ENCODE assay signal across 1 cellular context in the genomic region with DNA sequence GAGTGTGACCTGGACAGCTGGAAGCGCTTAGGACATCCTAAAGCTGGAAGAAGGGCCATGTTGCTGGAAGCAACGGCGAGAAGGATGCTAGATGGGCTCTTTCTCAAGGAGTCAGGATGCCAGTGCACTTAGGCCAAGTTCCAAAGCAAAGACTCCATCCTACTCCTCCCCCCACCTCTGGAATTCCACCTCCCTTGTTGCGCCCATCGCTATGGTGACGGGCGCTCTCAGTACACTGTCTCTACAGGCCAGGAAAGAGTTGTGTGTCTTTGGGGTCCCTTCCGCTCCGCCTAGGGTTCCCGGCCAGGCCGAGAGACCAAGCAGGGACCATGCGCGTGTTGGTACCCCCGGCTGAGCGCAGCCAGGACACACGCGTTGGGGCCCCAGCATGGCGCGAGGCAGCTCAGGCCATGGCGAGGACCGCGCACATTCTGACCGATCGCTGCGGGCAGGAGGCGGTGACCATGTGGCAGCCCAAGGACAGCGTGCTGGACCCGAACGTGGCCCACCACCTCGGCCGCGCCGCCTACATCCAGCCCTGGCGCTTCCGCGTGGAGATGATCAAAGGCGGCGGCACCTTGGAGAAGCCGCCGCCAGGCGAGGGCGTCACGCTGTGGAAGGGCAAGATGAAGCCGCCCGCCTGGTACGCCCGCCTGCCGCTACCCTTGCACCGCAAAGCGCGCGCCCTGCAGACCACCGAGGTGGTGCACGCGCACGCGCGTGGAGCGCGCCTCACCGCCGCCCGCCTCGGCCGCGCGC.
A peak's percentile ranks its signal among the peaks of the same experiment; 100 is the strongest.
TF ChIP-seq lines count a peak whose summit lies in the region.

No MANE protein-coding gene starts in this region.

TF ChIP-seq in H1, 55 proteins besides CTCF, POLR2A, EP300 and RAD21 (continued from another document):
- TF ChIP-seq, protein P1, sequence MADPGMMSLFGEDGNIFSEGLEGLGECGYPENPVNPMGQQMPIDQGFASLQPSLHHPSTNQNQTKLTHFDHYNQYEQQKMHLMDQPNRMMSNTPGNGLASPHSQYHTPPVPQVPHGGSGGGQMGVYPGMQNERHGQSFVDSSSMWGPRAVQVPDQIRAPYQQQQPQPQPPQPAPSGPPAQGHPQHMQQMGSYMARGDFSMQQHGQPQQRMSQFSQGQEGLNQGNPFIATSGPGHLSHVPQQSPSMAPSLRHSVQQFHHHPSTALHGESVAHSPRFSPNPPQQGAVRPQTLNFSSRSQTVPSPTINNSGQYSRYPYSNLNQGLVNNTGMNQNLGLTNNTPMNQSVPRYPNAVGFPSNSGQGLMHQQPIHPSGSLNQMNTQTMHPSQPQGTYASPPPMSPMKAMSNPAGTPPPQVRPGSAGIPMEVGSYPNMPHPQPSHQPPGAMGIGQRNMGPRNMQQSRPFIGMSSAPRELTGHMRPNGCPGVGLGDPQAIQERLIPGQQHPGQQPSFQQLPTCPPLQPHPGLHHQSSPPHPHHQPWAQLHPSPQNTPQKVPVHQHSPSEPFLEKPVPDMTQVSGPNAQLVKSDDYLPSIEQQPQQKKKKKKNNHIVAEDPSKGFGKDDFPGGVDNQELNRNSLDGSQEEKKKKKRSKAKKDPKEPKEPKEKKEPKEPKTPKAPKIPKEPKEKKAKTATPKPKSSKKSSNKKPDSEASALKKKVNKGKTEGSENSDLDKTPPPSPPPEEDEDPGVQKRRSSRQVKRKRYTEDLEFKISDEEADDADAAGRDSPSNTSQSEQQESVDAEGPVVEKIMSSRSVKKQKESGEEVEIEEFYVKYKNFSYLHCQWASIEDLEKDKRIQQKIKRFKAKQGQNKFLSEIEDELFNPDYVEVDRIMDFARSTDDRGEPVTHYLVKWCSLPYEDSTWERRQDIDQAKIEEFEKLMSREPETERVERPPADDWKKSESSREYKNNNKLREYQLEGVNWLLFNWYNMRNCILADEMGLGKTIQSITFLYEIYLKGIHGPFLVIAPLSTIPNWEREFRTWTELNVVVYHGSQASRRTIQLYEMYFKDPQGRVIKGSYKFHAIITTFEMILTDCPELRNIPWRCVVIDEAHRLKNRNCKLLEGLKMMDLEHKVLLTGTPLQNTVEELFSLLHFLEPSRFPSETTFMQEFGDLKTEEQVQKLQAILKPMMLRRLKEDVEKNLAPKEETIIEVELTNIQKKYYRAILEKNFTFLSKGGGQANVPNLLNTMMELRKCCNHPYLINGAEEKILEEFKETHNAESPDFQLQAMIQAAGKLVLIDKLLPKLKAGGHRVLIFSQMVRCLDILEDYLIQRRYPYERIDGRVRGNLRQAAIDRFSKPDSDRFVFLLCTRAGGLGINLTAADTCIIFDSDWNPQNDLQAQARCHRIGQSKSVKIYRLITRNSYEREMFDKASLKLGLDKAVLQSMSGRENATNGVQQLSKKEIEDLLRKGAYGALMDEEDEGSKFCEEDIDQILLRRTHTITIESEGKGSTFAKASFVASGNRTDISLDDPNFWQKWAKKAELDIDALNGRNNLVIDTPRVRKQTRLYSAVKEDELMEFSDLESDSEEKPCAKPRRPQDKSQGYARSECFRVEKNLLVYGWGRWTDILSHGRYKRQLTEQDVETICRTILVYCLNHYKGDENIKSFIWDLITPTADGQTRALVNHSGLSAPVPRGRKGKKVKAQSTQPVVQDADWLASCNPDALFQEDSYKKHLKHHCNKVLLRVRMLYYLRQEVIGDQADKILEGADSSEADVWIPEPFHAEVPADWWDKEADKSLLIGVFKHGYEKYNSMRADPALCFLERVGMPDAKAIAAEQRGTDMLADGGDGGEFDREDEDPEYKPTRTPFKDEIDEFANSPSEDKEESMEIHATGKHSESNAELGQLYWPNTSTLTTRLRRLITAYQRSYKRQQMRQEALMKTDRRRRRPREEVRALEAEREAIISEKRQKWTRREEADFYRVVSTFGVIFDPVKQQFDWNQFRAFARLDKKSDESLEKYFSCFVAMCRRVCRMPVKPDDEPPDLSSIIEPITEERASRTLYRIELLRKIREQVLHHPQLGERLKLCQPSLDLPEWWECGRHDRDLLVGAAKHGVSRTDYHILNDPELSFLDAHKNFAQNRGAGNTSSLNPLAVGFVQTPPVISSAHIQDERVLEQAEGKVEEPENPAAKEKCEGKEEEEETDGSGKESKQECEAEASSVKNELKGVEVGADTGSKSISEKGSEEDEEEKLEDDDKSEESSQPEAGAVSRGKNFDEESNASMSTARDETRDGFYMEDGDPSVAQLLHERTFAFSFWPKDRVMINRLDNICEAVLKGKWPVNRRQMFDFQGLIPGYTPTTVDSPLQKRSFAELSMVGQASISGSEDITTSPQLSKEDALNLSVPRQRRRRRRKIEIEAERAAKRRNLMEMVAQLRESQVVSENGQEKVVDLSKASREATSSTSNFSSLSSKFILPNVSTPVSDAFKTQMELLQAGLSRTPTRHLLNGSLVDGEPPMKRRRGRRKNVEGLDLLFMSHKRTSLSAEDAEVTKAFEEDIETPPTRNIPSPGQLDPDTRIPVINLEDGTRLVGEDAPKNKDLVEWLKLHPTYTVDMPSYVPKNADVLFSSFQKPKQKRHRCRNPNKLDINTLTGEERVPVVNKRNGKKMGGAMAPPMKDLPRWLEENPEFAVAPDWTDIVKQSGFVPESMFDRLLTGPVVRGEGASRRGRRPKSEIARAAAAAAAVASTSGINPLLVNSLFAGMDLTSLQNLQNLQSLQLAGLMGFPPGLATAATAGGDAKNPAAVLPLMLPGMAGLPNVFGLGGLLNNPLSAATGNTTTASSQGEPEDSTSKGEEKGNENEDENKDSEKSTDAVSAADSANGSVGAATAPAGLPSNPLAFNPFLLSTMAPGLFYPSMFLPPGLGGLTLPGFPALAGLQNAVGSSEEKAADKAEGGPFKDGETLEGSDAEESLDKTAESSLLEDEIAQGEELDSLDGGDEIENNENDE (IDR thresholded peaks at IDR 0.05; ENCODE audit: insufficient replicate concordance, low read length) = no peak
- peak; percentile 33; the same call in 1 of the 2 replicates for TF ChIP-seq CREB1 (IDR thresholded peaks at IDR 0.05)
- no peak for TF ChIP-seq CTBP2 (IDR thresholded peaks at IDR 0.05; ENCODE audit: borderline replicate concordance, insufficient read depth, insufficient read length, low read length)
- peak; percentile 83 for TF ChIP-seq KDM4A (IDR thresholded peaks at IDR 0.05; ENCODE audit: low read depth, low read length, severe bottlenecking)
- TF ChIP-seq SIN3A (conservative IDR thresholded peaks at IDR 0.05 in 1 of 2, IDR thresholded peaks at IDR 0.05 in 1 of 2; ENCODE audit: low read depth in 1 of 2, low read length in 2 of 2) = peak in 1 of 2 experiments; percentile 10; a peak in 1 of 4 replicates
- TF ChIP-seq, protein P2, sequence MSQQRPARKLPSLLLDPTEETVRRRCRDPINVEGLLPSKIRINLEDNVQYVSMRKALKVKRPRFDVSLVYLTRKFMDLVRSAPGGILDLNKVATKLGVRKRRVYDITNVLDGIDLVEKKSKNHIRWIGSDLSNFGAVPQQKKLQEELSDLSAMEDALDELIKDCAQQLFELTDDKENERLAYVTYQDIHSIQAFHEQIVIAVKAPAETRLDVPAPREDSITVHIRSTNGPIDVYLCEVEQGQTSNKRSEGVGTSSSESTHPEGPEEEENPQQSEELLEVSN (IDR thresholded peaks at IDR 0.05) = peak; percentile 60
- TF ChIP-seq TEAD4 (IDR thresholded peaks at IDR 0.05; ENCODE audit: low read depth, low read length) = peak; percentile 93
- peak; percentile 75; the same call in 1 of the 2 replicates for TF ChIP-seq RBBP5 (IDR thresholded peaks at IDR 0.05; ENCODE audit: borderline replicate concordance, low read depth, low read length)
- TF ChIP-seq BCL11A (IDR thresholded peaks at IDR 0.05; ENCODE audit: low read depth in 2 of 2, low read length in 2 of 2) = no peak
- 0 out of 2 replicates have a peak, but pooled peaks have one; percentile 11 for TF ChIP-seq SP1 (IDR thresholded peaks at IDR 0.05; ENCODE audit: low read depth, low read length)
- TF ChIP-seq SAP30 (IDR thresholded peaks at IDR 0.05; ENCODE audit: insufficient read depth, insufficient replicate concordance, low read length) = no peak
- TF ChIP-seq EGR1 (IDR thresholded peaks at IDR 0.05; ENCODE audit: borderline replicate concordance, low read depth, low read length) = no peak
- TF ChIP-seq SUZ12 (IDR thresholded peaks at IDR 0.05; ENCODE audit: low read length) = no peak
- TF ChIP-seq, protein P3, sequence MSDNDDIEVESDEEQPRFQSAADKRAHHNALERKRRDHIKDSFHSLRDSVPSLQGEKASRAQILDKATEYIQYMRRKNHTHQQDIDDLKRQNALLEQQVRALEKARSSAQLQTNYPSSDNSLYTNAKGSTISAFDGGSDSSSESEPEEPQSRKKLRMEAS (IDR thresholded peaks at IDR 0.05) = peak; percentile 80; the same call in 1 of the 2 replicates
- TF ChIP-seq PHF8 (conservative IDR thresholded peaks at IDR 0.05; ENCODE audit: low read depth, low read length) = peak; percentile 40; the same call in 1 of the 2 replicates
TF ChIP-seq in H1: peak in this region for 10.
